In the genomic region with DNA sequence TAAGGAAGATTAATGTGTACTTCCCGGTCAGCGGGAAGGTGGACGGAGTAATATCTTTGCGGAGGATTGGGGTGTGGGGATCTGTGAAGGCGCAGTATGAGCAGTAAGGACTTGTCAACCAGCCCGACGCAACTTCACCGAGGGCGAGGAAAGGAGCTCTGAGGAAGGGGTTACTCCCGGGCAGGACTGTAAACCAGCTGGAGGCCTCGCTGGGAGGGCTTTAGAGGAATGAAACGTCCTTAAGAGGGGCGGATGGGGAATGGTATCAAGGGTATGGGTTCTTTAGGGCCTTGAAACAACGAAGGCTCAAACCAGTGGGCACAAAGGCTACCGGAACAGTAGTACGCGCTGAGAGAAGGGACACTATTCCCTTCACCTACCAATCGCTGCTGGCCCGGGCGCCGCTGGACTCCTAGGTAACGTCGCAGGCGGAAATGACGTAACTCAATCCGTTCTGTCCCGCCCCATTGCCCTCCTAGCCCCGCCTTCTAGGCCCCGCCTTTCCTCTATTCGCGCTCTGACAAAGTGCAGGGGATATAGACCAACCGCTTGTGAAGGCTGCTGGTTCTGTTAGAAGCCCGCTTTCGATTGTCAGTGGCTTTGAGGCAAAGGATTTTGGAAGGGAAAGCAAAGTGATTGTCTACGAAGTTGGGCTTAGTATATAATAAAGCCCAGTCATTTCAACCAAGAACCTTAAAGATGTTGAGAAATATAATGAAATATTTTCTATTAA, we compare ENCODE assay signal across 8 cellular contexts. TPM values are rescaled to one million over a fixed set of nuclear protein-coding genes. Genes with fewer than 3 reads are reported as not detected.
DNase-seq lines count a peak whose midpoint lies in the region; ATAC-seq and TF ChIP-seq lines count a peak whose summit lies in the region.

A gene with protein sequence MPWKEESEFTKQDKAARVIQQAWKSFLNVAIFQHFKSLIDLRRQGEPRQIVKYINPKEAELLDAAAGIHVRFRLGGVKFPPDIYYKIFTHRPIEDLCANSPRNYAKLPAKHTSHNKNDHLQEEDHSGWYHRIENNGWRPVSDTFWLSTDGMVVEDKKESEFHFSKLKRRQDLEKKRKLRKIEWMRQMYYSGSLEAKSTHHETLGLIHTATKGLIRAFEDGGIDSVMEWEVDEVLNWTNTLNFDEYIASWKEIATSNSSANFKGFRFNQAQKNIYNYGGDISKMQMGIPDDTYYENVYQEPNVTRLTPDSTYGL (minus strand): TSS at position 439 of the 733 bp plus-strand sequence. CDS start 5,970 bp downstream, outside the sequence.

- H3K36me3 ChIP-seq in left lung, result no peaks in the 10 kb centered on the region

- ATAC-seq in GM19397 (IDR thresholded peaks at IDR 0.05; ENCODE audit: unreplicated experiment) (peak; percentile 99), HG03565 (IDR thresholded peaks at IDR 0.05; ENCODE audit: unreplicated experiment) (peak; percentile 98), left lung (peak; percentile 99)

- intact Hi-C loops in left lung (cut with DNase I), result no loop called here

- H3K4me1 ChIP-seq in left lung, result peaks cover 4 to 11% of the 10 kb centered on the region in 2 donors

- H3K27me3 ChIP-seq in left lung, result no peaks in the 10 kb centered on the region

- peak; percentile 98 for DNase-seq in CD1c-positive myeloid dendritic cell (ENCODE audit: extremely low spot score)
- DNase-seq in NCI-H748 treated with DMSO at 0.1 percent for 48 hours (lab: John Stamatoyannopoulos, UW), result peak; percentile 93
- DNase-seq in activated CD4-positive, alpha-beta T cell treated with anti-CD3 and anti-CD28 coated beads, Interleukin-2, amount 50 U/mL, for 4 hours, result peak; percentile 93 to 94
- DNase-seq in dermis blood vessel endothelial cell, result peak; percentile 99
- DNase-seq in left lung, result peak; percentile 96 to 97
- DNase-seq in stimulated activated CD4-positive, alpha-beta T cell treated with anti-CD3 and anti-CD28 coated beads, Interleukin-2, amount 100 ng/mL, for 4 hours (ENCODE audit: low read depth), result peak; percentile 93

- no peak for TF ChIP-seq CTCF in left lung (IDR thresholded peaks at IDR 0.05)

- H3K9me3 ChIP-seq in left lung, result no peaks in the 10 kb centered on the region

- H3K27ac ChIP-seq in left lung, result peak within 1 kb of the TSS; percentile 95 to 97

- H3K4me3 ChIP-seq in left lung, result peak within 1 kb of the TSS; percentile 40 to 61

RNA-seq across cellular contexts. Expression of the gene that starts here (rescaled TPM):
- total RNA-seq in dermis blood vessel endothelial cell, result 0.09 TPM in 1 of 2 replicates, not detected in the other
- under 1 TPM; 0.37 to 0.64 TPM for total RNA-seq in left lung

Comparison
In these comparisons a context has a peak if more than half of its experiments do, and no peak if none do; other contexts are left out.
1. Peak in every context shown above with its lines: DNase-seq, ATAC-seq, H3K4me3 ChIP-seq and H3K27ac ChIP-seq.
2. Peak in DNase-seq in dermis blood vessel endothelial cell; RNA of the gene not detected or under 1 TPM.
3. Peak in DNase-seq, ATAC-seq, H3K4me3 ChIP-seq and H3K27ac ChIP-seq in left lung; RNA of the gene not detected or under 1 TPM.